Comparison of ENCODE assay signal across 1 cellular context in genomic region chr1:160338580-160338979, GRCh38.
TF ChIP-seq lines count a peak whose summit lies in the region.

No MANE protein-coding gene starts in this region.

TF ChIP-seq in GM12878, 131 proteins besides CTCF, POLR2A, EP300 and RAD21:
- no peak for TF ChIP-seq PRDM15 (CRISPR knock-in tag; IDR thresholded peaks at IDR 0.05)
- no peak for TF ChIP-seq CUX1 (IDR thresholded peaks at IDR 0.05; ENCODE audit: insufficient replicate concordance, low read depth, low read length)
- TF ChIP-seq NFYA (IDR thresholded peaks at IDR 0.05; ENCODE audit: borderline replicate concordance, low read depth, low read length), result no peak
- TF ChIP-seq POLR2AphosphoS5 (IDR thresholded peaks at IDR 0.05; ENCODE audit: low read length), result no peak
- TF ChIP-seq REST (IDR thresholded peaks at IDR 0.05; ENCODE audit: low read depth, low read length), result no peak
- no peak for TF ChIP-seq ETV6 (conservative IDR thresholded peaks at IDR 0.05 in 1 of 2, IDR thresholded peaks at IDR 0.05 in 1 of 2; ENCODE audit: borderline replicate concordance in 1 of 2, low read depth in 1 of 2)
TF ChIP-seq in GM12878: peak in this region for 0.
